Comparison of ENCODE assay signal across 9 cellular contexts in genomic region chr13:112892759-112893569, GRCh38.
A peak's percentile ranks its signal among the peaks of the same experiment; 100 is the strongest.
DNase-seq lines count a peak whose midpoint lies in the region; ATAC-seq and TF ChIP-seq lines count a peak whose summit lies in the region.
"Had no signal": no experiment of that assay in that cellular context is flagged by ENCODE, and none has a peak within 500 bp of the region (broad histone marks: within the 10 kb centered on the region; RNA-seq: fewer than 3 reads in every experiment).

No MANE protein-coding gene starts in this region.

- no peaks in the 10 kb centered on the region for H3K9me3 Mint-ChIP-seq in activated CD4-positive, alpha-beta memory T cell treated with anti-CD3 and anti-CD28 coated beads for 36 hours
- no peaks in the 10 kb centered on the region for H3K9me3 Mint-ChIP-seq in MCF 10A (ENCODE audit: unreplicated experiment)

- CTCF ChIA-PET in activated CD4-positive, alpha-beta memory T cell treated with anti-CD3 and anti-CD28 coated beads for 36 hours (lab: Charles Lee) = no interaction called here
- CTCF ChIA-PET in MCF 10A (lab: Yijun Ruan, JAX) = no interaction called here

- ATAC-seq in HG03159 (IDR thresholded peaks at IDR 0.05; ENCODE audit: unreplicated experiment) = peak; percentile 31
- no peak for ATAC-seq in HG03342 (IDR thresholded peaks at IDR 0.05; ENCODE audit: unreplicated experiment)

- peak; percentile 78 for DNase-seq in Caki2 (ENCODE audit: low read depth)
- DNase-seq in WERI-Rb-1 = peak; percentile 28
- DNase-seq in mucosa of gallbladder (ENCODE audit: low spot score) = peak; percentile 79
- DNase-seq in activated CD4-positive, alpha-beta memory T cell treated with anti-CD3 and anti-CD28 coated beads for 36 hours = no peak
- no peak for DNase-seq in lower leg skin (ENCODE audit: low spot score in 2 of 2)
- DNase-seq in MCF 10A (ENCODE audit: unreplicated experiment) = no peak
- DNase-seq: stimulated activated CD4-positive, alpha-beta T cell treated with anti-CD3 and anti-CD28 coated beads, Interleukin-4, amount 100 ng/mL, for 1 hour had no signal

- no peak for TF ChIP-seq POLR2A in lower leg skin (IDR thresholded peaks at IDR 0.05)

- BruUV-seq in MCF 10A (replicated peaks; lab: Mats Ljungman, UMichigan) = no TSS peak

- no peaks in the 10 kb centered on the region for H3K9me3 ChIP-seq in WERI-Rb-1 (ENCODE audit: severe bottlenecking)

- H3K4me3 ChIP-seq in WERI-Rb-1 (ENCODE audit: low read depth, low read length) = peak overlapping the region; percentile 53; the same call in 1 of the 2 replicates
- no peak overlapping the region for H3K4me3 ChIP-seq in lower leg skin (ENCODE audit: low read depth, poor library complexity, severe bottlenecking)

- peaks cover 4% of the 10 kb centered on the region for H3K4me1 Mint-ChIP-seq in activated CD4-positive, alpha-beta memory T cell treated with anti-CD3 and anti-CD28 coated beads for 36 hours (ENCODE audit: low read depth)
- no peaks in the 10 kb centered on the region for H3K4me1 Mint-ChIP-seq in MCF 10A (ENCODE audit: insufficient read depth, unreplicated experiment)

- intact Hi-C loops in activated CD4-positive, alpha-beta memory T cell treated with anti-CD3 and anti-CD28 coated beads for 36 hours (cut with micrococcal nuclease) = no loop called here
- intact Hi-C loops in lower leg skin (cut with DNase I; ENCODE audit: low total_unique reads) = no loop called here
- intact Hi-C loops in MCF 10A (cut with micrococcal nuclease) = no loop called here

- in situ Hi-C loops in Caki2 (cut with HindIII; ENCODE audit: low pct_unique_long_range_greater_than_20kb, low sequenced_read_pairs) = no loop called here

- H3K36me3 ChIP-seq in WERI-Rb-1 = peaks cover 4% of the 10 kb centered on the region

- no peak overlapping the region; the same call in 1 of the 2 replicates for H3K27ac ChIP-seq in WERI-Rb-1

- TF ChIP-seq CTCF in WERI-Rb-1 (IDR thresholded peaks at IDR 0.05; ENCODE audit: low read depth, low read length) (no peak), lower leg skin (IDR thresholded peaks at IDR 0.05) (no peak), MCF 10A (IDR thresholded peaks at IDR 0.05; ENCODE audit: unreplicated experiment) (no peak)

- peaks cover 8% of the 10 kb centered on the region for H3K27me3 Mint-ChIP-seq in activated CD4-positive, alpha-beta memory T cell treated with anti-CD3 and anti-CD28 coated beads for 36 hours
- H3K27me3 Mint-ChIP-seq in MCF 10A (ENCODE audit: insufficient read depth, unreplicated experiment) = no peaks in the 10 kb centered on the region

- WGBS in lower leg skin, 2 donors = 32% methylated on average over 22 to 24 of the region's 24 CpGs

- H3K27me3 ChIP-seq in WERI-Rb-1 (ENCODE audit: insufficient read depth, low read depth, severe bottlenecking) = no peaks in the 10 kb centered on the region

- H3K4me3 Mint-ChIP-seq in activated CD4-positive, alpha-beta memory T cell treated with anti-CD3 and anti-CD28 coated beads for 36 hours = no peak overlapping the region
- H3K4me3 Mint-ChIP-seq in MCF 10A (ENCODE audit: unreplicated experiment) = no peak overlapping the region

- no peak overlapping the region for H3K27ac Mint-ChIP-seq in activated CD4-positive, alpha-beta memory T cell treated with anti-CD3 and anti-CD28 coated beads for 36 hours
- H3K27ac Mint-ChIP-seq in MCF 10A (ENCODE audit: low read depth, unreplicated experiment) = no peak overlapping the region

- POLR2A ChIA-PET in activated CD4-positive, alpha-beta memory T cell treated with anti-CD3 and anti-CD28 coated beads for 36 hours (lab: Charles Lee) = no interaction called here
- POLR2A ChIA-PET in MCF 10A (lab: Yijun Ruan, JAX) = no interaction called here

- no peaks in the 10 kb centered on the region for H3K36me3 Mint-ChIP-seq in activated CD4-positive, alpha-beta memory T cell treated with anti-CD3 and anti-CD28 coated beads for 36 hours
- no peaks in the 10 kb centered on the region for H3K36me3 Mint-ChIP-seq in MCF 10A (ENCODE audit: insufficient read depth, unreplicated experiment)

Comparison
In these comparisons a context has a peak if more than half of its experiments do, and no peak if none do; other contexts are left out.
1. DNase-seq: peak in Caki2 (single experiment), WERI-Rb-1 (single experiment) and mucosa of gallbladder (single experiment); none in activated CD4-positive, alpha-beta memory T cell treated with anti-CD3 and anti-CD28 coated beads for 36 hours (single experiment), lower leg skin (0 of 2) and MCF 10A (single experiment).